ENCODE assay signal across 15 cellular contexts in the genomic region with DNA sequence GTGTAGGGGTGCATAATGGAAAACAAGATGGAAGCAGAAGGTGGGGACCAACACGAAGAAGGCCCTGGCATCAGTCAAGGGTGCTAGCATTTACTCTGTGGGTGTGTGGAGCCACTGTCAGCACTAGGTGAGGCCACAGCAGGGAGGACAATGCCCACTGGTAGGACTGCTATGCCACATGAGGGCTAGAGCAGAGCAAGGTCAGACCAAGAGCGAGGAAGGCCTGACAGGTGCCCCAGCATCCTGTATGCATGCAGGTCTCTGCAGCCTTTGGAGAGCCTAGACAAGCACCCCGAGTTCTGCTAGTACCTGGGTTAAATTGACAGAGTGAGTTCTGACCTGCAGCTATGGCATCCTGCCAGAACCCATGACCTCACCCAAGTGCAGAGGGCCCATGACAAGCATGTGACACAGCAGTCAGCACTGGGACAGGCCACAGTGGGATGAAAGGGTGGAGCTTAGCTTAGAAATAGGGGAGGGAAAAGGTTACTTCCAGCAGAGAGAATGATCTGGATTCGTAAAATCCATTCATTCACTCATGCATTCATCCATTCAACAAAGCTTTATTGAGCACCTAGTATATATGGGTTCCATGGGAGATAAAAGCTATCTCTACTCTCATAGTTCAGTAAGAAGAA. TPM values are rescaled to one million over a fixed set of nuclear protein-coding genes. Genes with fewer than 3 reads are reported as not detected.
DNase-seq lines count a peak whose midpoint lies in the region; ATAC-seq, FAIRE-seq and TF ChIP-seq lines count a peak whose summit lies in the region.
"Had no signal": no experiment of that assay in that cellular context is flagged by ENCODE, and none has a peak within 500 bp of the region (broad histone marks: within the 10 kb centered on the region; RNA-seq: fewer than 3 reads in every experiment).

No MANE protein-coding gene starts in this region.

- H3K36me3 ChIP-seq in HCT116 (ENCODE audit: control insufficient read depth in 1 of 2, insufficient read depth in 2 of 2, low read length in 2 of 2): no peaks in the 10 kb centered on the region
- no peaks in the 10 kb centered on the region for H3K36me3 ChIP-seq in HepG2 (replicated peaks in 1 of 2; ENCODE audit: control insufficient read depth in 1 of 2, insufficient read depth in 2 of 2, low read length in 2 of 2)
- no peaks in the 10 kb centered on the region for H3K36me3 ChIP-seq in CD8-positive, alpha-beta T cell (ENCODE audit: insufficient read depth, low read length)
- H3K36me3 ChIP-seq: upper lobe of left lung had no signal

- peaks cover 49% of the 10 kb centered on the region for H3K4me1 Mint-ChIP-seq in CD14-positive monocyte
- peaks cover 21% of the 10 kb centered on the region for H3K4me1 Mint-ChIP-seq in activated CD8-positive, alpha-beta T cell treated with anti-CD3 and anti-CD28 coated beads for 36 hours (ENCODE audit: low read depth)
- no peaks in the 10 kb centered on the region for H3K4me1 Mint-ChIP-seq in chondrocyte (ENCODE audit: low read depth)
- H3K4me1 Mint-ChIP-seq in CD8-positive, alpha-beta T cell (ENCODE audit: low read depth): peaks cover 16% of the 10 kb centered on the region
- H3K4me1 Mint-ChIP-seq in WTC11: 0 out of 2 replicates have a peak, but pooled peaks cover 3% of the 10 kb centered on the region

- no peak overlapping the region for H3K4me3 ChIP-seq in HCT116 (replicated peaks in 1 of 2; ENCODE audit: low read depth in 1 of 2, low read length in 2 of 2)
- H3K4me3 ChIP-seq in HepG2 (replicated peaks in 1 of 3; ENCODE audit: insufficient read depth in 1 of 3, low read depth in 2 of 3, low read length in 3 of 3): no peak overlapping the region; a peak in 1 of 6 replicates
- H3K4me3 ChIP-seq in CD8-positive, alpha-beta T cell (ENCODE audit: low read depth, low read length): no peak overlapping the region
- H3K4me3 ChIP-seq: GM23248, upper lobe of left lung had no signal

- intact Hi-C loops in CD14-positive monocyte (cut with micrococcal nuclease): no loop called here
- intact Hi-C loops in HCT116 (cut with micrococcal nuclease): no loop called here
- intact Hi-C loops in activated CD8-positive, alpha-beta T cell treated with anti-CD3 and anti-CD28 coated beads for 36 hours (cut with micrococcal nuclease): no loop called here
- intact Hi-C loops in HepG2 (cut with micrococcal nuclease; ENCODE audit: unreplicated experiment): no loop called here
- intact Hi-C loops in CD8-positive, alpha-beta T cell (cut with DNase I, micrococcal nuclease): loop anchor here in 1 of 2 experiments (10.0 kb wide), 1 partner anchor 357 kb away; a partner anchor contains a TSS

- RAD21 ChIA-PET in HCT116 (lab: Charles Lee; ENCODE audit: low non-redundant PET in 1 of 2, low total read pairs in 2 of 2, uncharacterized antibody in 2 of 2, unreplicated experiment in 2 of 2): no interaction called here

- H3K79me2 ChIP-seq in HCT116 (ENCODE audit: insufficient read depth, low read length) (no peaks in the 10 kb centered on the region), HepG2 (ENCODE audit: insufficient read depth, low read length) (no peaks in the 10 kb centered on the region)

- H3K27ac ChIP-seq in HCT116 (ENCODE audit: low read depth, low read length) (no peak overlapping the region), HepG2 (ENCODE audit: extremely low read length, insufficient read depth, low read length) (no peak overlapping the region)
- no peak overlapping the region for H3K27ac ChIP-seq in CD8-positive, alpha-beta T cell (ENCODE audit: low read depth, low read length)
- H3K27ac ChIP-seq: epithelial cell of prostate, GM23248, upper lobe of left lung had no signal

- TF ChIP-seq EP300 in HepG2 (IDR thresholded peaks at IDR 0.05; ENCODE audit: low read depth in 2 of 2, low read length in 2 of 2): peak in 1 of 2 experiments; percentile 41; a peak in 1 of 4 replicates
- no peak for TF ChIP-seq EP300 in HepG2 (CRISPR knock-in tag; IDR thresholded peaks at IDR 0.05; ENCODE audit: borderline replicate concordance)

- FAIRE-seq in HepG2 (lab: Jason Lieb, UNC): peak; percentile 15
- FAIRE-seq: islet of Langerhans had no signal

- H3K4me1 ChIP-seq in HCT116 (ENCODE audit: control insufficient read depth in 1 of 2, insufficient read depth in 2 of 2, low read length in 2 of 2): peaks cover 0 to 12% of the 10 kb centered on the region in 2 experiments; a peak in 2 of 4 replicates
- H3K4me1 ChIP-seq in HepG2 (ENCODE audit: insufficient read depth, low read length): peaks cover 91% of the 10 kb centered on the region
- peaks cover 13% of the 10 kb centered on the region for H3K4me1 ChIP-seq in CD8-positive, alpha-beta T cell (ENCODE audit: insufficient read depth, low read length)

- no peaks in the 10 kb centered on the region for H3K27me3 ChIP-seq in HCT116 (ENCODE audit: insufficient read depth, low read length)
- H3K27me3 ChIP-seq in HepG2 (ENCODE audit: control insufficient read depth in 1 of 2, insufficient read depth in 2 of 2, low read length in 2 of 2): peaks cover 0 to 14% of the 10 kb centered on the region in 2 experiments; a peak in 4 of 5 replicates
- H3K27me3 ChIP-seq in CD8-positive, alpha-beta T cell (ENCODE audit: insufficient read depth, low read length): no peaks in the 10 kb centered on the region
- H3K27me3 ChIP-seq: upper lobe of left lung had no signal

- H3K4me3 Mint-ChIP-seq in CD14-positive monocyte (no peak overlapping the region), chondrocyte (ENCODE audit: unreplicated experiment) (no peak overlapping the region), WTC11 (no peak overlapping the region)
- no peak overlapping the region for H3K4me3 Mint-ChIP-seq in activated CD8-positive, alpha-beta T cell treated with anti-CD3 and anti-CD28 coated beads for 36 hours
- no peak overlapping the region for H3K4me3 Mint-ChIP-seq in CD8-positive, alpha-beta T cell
- H3K4me3 Mint-ChIP-seq: activated B cell treated with CpG ODN at 0.5 μM for 24 hours had no signal

- TF ChIP-seq RAD21 in HCT116 (IDR thresholded peaks at IDR 0.05; ENCODE audit: low read depth) (no peak), HepG2 (CRISPR knock-in tag; IDR thresholded peaks at IDR 0.05) (no peak)

- no peak for TF ChIP-seq CTCF in CD14-positive monocyte (IDR thresholded peaks at IDR 0.05)
- no peak for TF ChIP-seq CTCF in HCT116 (IDR thresholded peaks at IDR 0.05 in 2 of 3, conservative IDR thresholded peaks at IDR 0.05 in 1 of 3; ENCODE audit: borderline replicate concordance in 1 of 3, insufficient read depth in 1 of 3, low read depth in 2 of 3, low read length in 2 of 3)
- TF ChIP-seq CTCF in activated CD8-positive, alpha-beta T cell treated with anti-CD3 and anti-CD28 coated beads for 36 hours (IDR thresholded peaks at IDR 0.05): no peak
- no peak for TF ChIP-seq CTCF in HepG2 (CRISPR knock-in tag; IDR thresholded peaks at IDR 0.05)
- no peak for TF ChIP-seq CTCF in chondrocyte (IDR thresholded peaks at IDR 0.05)
- no peak for TF ChIP-seq CTCF in CD8-positive, alpha-beta T cell (IDR thresholded peaks at IDR 0.05)
- no peak for TF ChIP-seq CTCF in WTC11 (IDR thresholded peaks at IDR 0.05)

- H3K9me3 ChIP-seq in HCT116 (ENCODE audit: control insufficient read depth in 1 of 2, insufficient read depth in 1 of 2, low read depth in 1 of 2, low read length in 2 of 2) (no peaks in the 10 kb centered on the region), HepG2 (ENCODE audit: low read length) (no peaks in the 10 kb centered on the region)
- no peaks in the 10 kb centered on the region for H3K9me3 ChIP-seq in CD8-positive, alpha-beta T cell (ENCODE audit: low read length)
- H3K9me3 ChIP-seq: upper lobe of left lung had no signal

- ATAC-seq in HCT116 (peak; percentile 77), HepG2 (peak; percentile 78), WTC11 (no peak)
- ATAC-seq in activated CD8-positive, alpha-beta T cell treated with anti-CD3 and anti-CD28 coated beads for 36 hours: no peak
- ATAC-seq in CD8-positive, alpha-beta T cell: no peak

- H3K27me3 Mint-ChIP-seq in CD14-positive monocyte (ENCODE audit: low read depth in 3 of 3) (peaks cover 12 to 19% (median 13%) of the 10 kb centered on the region in 3 donors), chondrocyte (ENCODE audit: low read depth) (peaks cover 3% of the 10 kb centered on the region), WTC11 (ENCODE audit: low read depth) (no peaks in the 10 kb centered on the region; the same call in 1 of the 2 replicates)
- H3K27me3 Mint-ChIP-seq in activated CD8-positive, alpha-beta T cell treated with anti-CD3 and anti-CD28 coated beads for 36 hours: no peaks in the 10 kb centered on the region
- H3K27me3 Mint-ChIP-seq in CD8-positive, alpha-beta T cell (ENCODE audit: low read depth): no peaks in the 10 kb centered on the region

- H3K9me3 Mint-ChIP-seq in CD14-positive monocyte: peaks cover 0 to 6% (median 1%) of the 10 kb centered on the region in 7 donors
- peaks cover 5% of the 10 kb centered on the region for H3K9me3 Mint-ChIP-seq in activated CD8-positive, alpha-beta T cell treated with anti-CD3 and anti-CD28 coated beads for 36 hours
- no peaks in the 10 kb centered on the region for H3K9me3 Mint-ChIP-seq in chondrocyte (ENCODE audit: low read depth)
- no peaks in the 10 kb centered on the region for H3K9me3 Mint-ChIP-seq in CD8-positive, alpha-beta T cell
- no peaks in the 10 kb centered on the region for H3K9me3 Mint-ChIP-seq in WTC11
- H3K9me3 Mint-ChIP-seq: activated B cell treated with CpG ODN at 0.5 μM for 24 hours had no signal

- no peaks in the 10 kb centered on the region for H3K9me2 ChIP-seq in HCT116 (ENCODE audit: insufficient read depth)

- WGBS in HepG2 (ENCODE audit: low lambda C conversion rate): 25% methylated on average over 2 of the region's 4 CpGs

- TF ChIP-seq POLR2A in HCT116 (IDR thresholded peaks at IDR 0.05; ENCODE audit: borderline replicate concordance, extremely low read depth, insufficient read depth, insufficient read length) (no peak), HepG2 (IDR thresholded peaks at IDR 0.05; ENCODE audit: insufficient read depth in 1 of 2, low read depth in 2 of 2, low read length in 2 of 2) (no peak)

- H3K36me3 Mint-ChIP-seq in CD14-positive monocyte (peaks cover 4 to 28% of the 10 kb centered on the region in 2 donors), chondrocyte (ENCODE audit: low read depth) (no peaks in the 10 kb centered on the region), WTC11 (no peaks in the 10 kb centered on the region)
- H3K36me3 Mint-ChIP-seq in activated CD8-positive, alpha-beta T cell treated with anti-CD3 and anti-CD28 coated beads for 36 hours (ENCODE audit: low read depth): peaks cover 7% of the 10 kb centered on the region
- no peaks in the 10 kb centered on the region for H3K36me3 Mint-ChIP-seq in CD8-positive, alpha-beta T cell

- POLR2A ChIA-PET in HCT116 (lab: Charles Lee): no interaction called here
- POLR2A ChIA-PET in activated CD8-positive, alpha-beta T cell treated with anti-CD3 and anti-CD28 coated beads for 36 hours (lab: Charles Lee): interaction anchor here (1.0 to 1.8 kb wide), 2 partner anchors 10 to 11 kb away, joined by 4 to 9 read pairs; no protein-coding TSS in a partner anchor
- POLR2A ChIA-PET in HepG2 (lab: Yijun Ruan, JAX): interaction anchor here (0.6 to 2.3 kb wide), 4 partner anchors 10 to 58 kb away, joined by 3 to 7 read pairs (median 4); no protein-coding TSS in a partner anchor
- POLR2A ChIA-PET in CD8-positive, alpha-beta T cell (lab: Charles Lee): no interaction called here
- POLR2A ChIA-PET in WTC11 (lab: Charles Lee): no interaction called here

- no peak overlapping the region for H3K9ac ChIP-seq in HCT116 (ENCODE audit: low read length)
- H3K9ac ChIP-seq in HepG2 (ENCODE audit: insufficient read depth, low read depth, low read length): no peak overlapping the region
- H3K9ac ChIP-seq: GM23248 had no signal

- no peak overlapping the region for H2AFZ ChIP-seq in HCT116 (ENCODE audit: low read depth, low read length, poor library complexity, severe bottlenecking)
- H2AFZ ChIP-seq in HepG2 (ENCODE audit: low read length): no peak overlapping the region
- H2AFZ ChIP-seq: GM23248 had no signal

- H4K20me1 ChIP-seq in HCT116 (ENCODE audit: insufficient read depth) (no peaks in the 10 kb centered on the region), HepG2 (ENCODE audit: insufficient read depth, low read length) (no peaks in the 10 kb centered on the region)

- in situ Hi-C loops in HepG2 (cut with HindIII; ENCODE audit: extremely low pct_ligation_motif_present, low pct_unique_long_range_greater_than_20kb): no loop called here

- H3K27ac Mint-ChIP-seq in CD14-positive monocyte (peak overlapping the region in 5 of 7 donors; percentile 14 to 79 (median 61)), chondrocyte (ENCODE audit: unreplicated experiment) (no peak overlapping the region), WTC11 (no peak overlapping the region)
- no peak overlapping the region for H3K27ac Mint-ChIP-seq in activated CD8-positive, alpha-beta T cell treated with anti-CD3 and anti-CD28 coated beads for 36 hours
- H3K27ac Mint-ChIP-seq in CD8-positive, alpha-beta T cell: no peak overlapping the region
- H3K27ac Mint-ChIP-seq: activated B cell treated with CpG ODN at 0.5 μM for 24 hours had no signal

- BruUV-seq in HCT116 (replicated peaks; lab: Mats Ljungman, UMichigan) (no TSS peak), HepG2 (replicated peaks; lab: Mats Ljungman, UMichigan) (no TSS peak)

- DNase-seq in CD14-positive monocyte (ENCODE audit: low spot score) (peak; percentile 88), HCT116 (ENCODE audit: low read depth, low spot score) (no peak), HepG2 (ENCODE audit: low spot score) (peak; percentile 77), chondrocyte (ENCODE audit: low spot score) (no peak), kidney glomerular epithelial cell (lab: John Stamatoyannopoulos, UW) (no peak), WTC11 (ENCODE audit: low spot score) (no peak)
- DNase-seq in activated CD8-positive, alpha-beta T cell treated with anti-CD3 and anti-CD28 coated beads for 36 hours: peak; percentile 58
- no peak for DNase-seq in CD8-positive, alpha-beta T cell
- DNase-seq: activated B cell treated with CpG ODN at 0.5 μM for 24 hours, GM23248, NCI-H1092 had no signal

- H3K4me2 ChIP-seq in HCT116 (ENCODE audit: low read length) (peak overlapping the region; percentile 6; the same call in 1 of the 2 replicates), HepG2 (ENCODE audit: low read depth, low read length) (peak overlapping the region; percentile 37; the same call in 1 of the 2 replicates)

- CTCF ChIA-PET in HCT116 (lab: Charles Lee) (no interaction called here), HepG2 (lab: Yijun Ruan, JAX; ENCODE audit: low intra/inter-chr PET ratio, low total read pairs) (no interaction called here), WTC11 (lab: Charles Lee) (interaction anchor here (1.7 to 3.4 kb wide), 2 partner anchors 83 to 111 kb away, joined by 3 to 10 read pairs; a partner anchor contains a TSS)
- CTCF ChIA-PET in activated CD8-positive, alpha-beta T cell treated with anti-CD3 and anti-CD28 coated beads for 36 hours (lab: Charles Lee): interaction anchor here (0.8 kb wide), 1 partner anchor 11 kb away, joined by 4 read pairs; no protein-coding TSS in a partner anchor
- CTCF ChIA-PET in CD8-positive, alpha-beta T cell (lab: Charles Lee): no interaction called here

RNA-seq across cellular contexts. Expression of a gene that starts 9.0 kb away (rescaled TPM):
- polyA plus RNA-seq in CD14-positive monocyte (under 1 TPM; 0.11 to 0.38 TPM), HepG2 (2011; rRNA removed) (13.3 and 21.0 TPM in 2 replicates)
- total RNA-seq in HCT116 (2021; ENCODE audit: unreplicated experiment) (3.0 TPM), HepG2 (2016; rRNA removed; fragmentation: Illumina TruSeq; extraction: Trizol) (1.9 and 4.6 TPM in 2 replicates), chondrocyte (15.2 to 19.8 TPM (median 16.8 TPM) in 3 replicates), WTC11 (2021) (2.5 to 3.3 TPM (median 3.0 TPM) in 3 replicates)
- 2.1 and 2.3 TPM in 2 replicates for polyA plus RNA-seq in HCT116 (2012)
- total RNA-seq in activated CD8-positive, alpha-beta T cell treated with anti-CD3 and anti-CD28 coated beads for 36 hours: 10 to 100 TPM; 28.3 to 33.3 TPM
- total RNA-seq in HepG2 (2016; cell fraction: cytosol; rRNA removed; fragmentation: Illumina TruSeq; extraction: Trizol; ENCODE audit: low read depth): 0.71 and 1.2 TPM in 2 replicates
- 1.8 and 4.9 TPM in 2 replicates for total RNA-seq in HepG2 (2016; cell fraction: insoluble cytoplasmic fraction; rRNA removed; fragmentation: Illumina TruSeq; extraction: Trizol)
- 1.3 and 2.0 TPM in 2 replicates for total RNA-seq in HepG2 (2016; cell fraction: membrane; rRNA removed; fragmentation: Illumina TruSeq; extraction: Trizol)
- 7.8 and 7.9 TPM in 2 replicates for total RNA-seq in HepG2 (2016; cell fraction: nucleus; rRNA removed; fragmentation: Illumina TruSeq; extraction: Trizol)
- 10.4 and 15.2 TPM in 2 replicates for polyA plus RNA-seq in HepG2 (2011; cell fraction: cytosol; rRNA removed)
- 23.0 and 27.9 TPM in 2 replicates for polyA plus RNA-seq in HepG2 (2011; cell fraction: nucleus; rRNA removed)
- polyA plus RNA-seq in HepG2 (2012): 5.3 and 17.7 TPM in 2 replicates
- 0.42 and 0.62 TPM in 2 replicates for polyA plus RNA-seq in HepG2 (2016; cell fraction: cytosol; fragmentation: Illumina TruSeq; extraction: Trizol; ENCODE audit: low read depth)
- polyA plus RNA-seq in HepG2 (2016; cell fraction: insoluble cytoplasmic fraction; fragmentation: Illumina TruSeq; extraction: Trizol; ENCODE audit: low read depth): 1.8 and 2.7 TPM in 2 replicates
- polyA plus RNA-seq in HepG2 (2016; cell fraction: membrane; fragmentation: Illumina TruSeq; extraction: Trizol; ENCODE audit: low read depth): 0.71 and 1.0 TPM in 2 replicates
- 14.8 and 15.3 TPM in 2 replicates for polyA plus RNA-seq in HepG2 (2016; cell fraction: nucleus; fragmentation: Illumina TruSeq; extraction: Trizol; ENCODE audit: insufficient read depth, low read depth)
- 1.1 and 12.0 TPM in 2 replicates for polyA minus RNA-seq in HepG2 (2011; rRNA and poly(A)+ RNA removed; ENCODE audit: low replicate concordance)
- polyA minus RNA-seq in HepG2 (2011; cell fraction: cytosol; rRNA and poly(A)+ RNA removed): 11.0 and 19.9 TPM in 2 replicates
- 7.9 and 15.2 TPM in 2 replicates for polyA minus RNA-seq in HepG2 (2011; cell fraction: nucleus; rRNA and poly(A)+ RNA removed)
- total RNA-seq in CD8-positive, alpha-beta T cell: 1 to 10 TPM; 5.6 to 5.8 TPM
- total RNA-seq: OCI-LY7 had no signal

Comparison
In these comparisons a context has a peak if more than half of its experiments do, and no peak if none do; other contexts are left out.
1. DNase-seq: peak in CD14-positive monocyte (single experiment), activated CD8-positive, alpha-beta T cell treated with anti-CD3 and anti-CD28 coated beads for 36 hours (single experiment) and HepG2 (single experiment); none in HCT116 (single experiment), chondrocyte (single experiment), CD8-positive, alpha-beta T cell (0 of 7), kidney glomerular epithelial cell (single experiment) and WTC11 (single experiment).
2. H3K27ac Mint-ChIP-seq: peak in CD14-positive monocyte (5 of 7); none in activated CD8-positive, alpha-beta T cell treated with anti-CD3 and anti-CD28 coated beads for 36 hours (single experiment), chondrocyte (single experiment), CD8-positive, alpha-beta T cell (single experiment) and WTC11 (single experiment).
3. ATAC-seq: peak in HCT116 (single experiment) and HepG2 (single experiment); none in activated CD8-positive, alpha-beta T cell treated with anti-CD3 and anti-CD28 coated beads for 36 hours (single experiment), CD8-positive, alpha-beta T cell (single experiment) and WTC11 (single experiment).
4. CTCF ChIA-PET loops: an anchor here in activated CD8-positive, alpha-beta T cell treated with anti-CD3 and anti-CD28 coated beads for 36 hours (0.8 kb wide) and WTC11 (1.7 to 3.4 kb wide); none called in HCT116, HepG2 and CD8-positive, alpha-beta T cell.
5. POLR2A ChIA-PET loops: an anchor here in activated CD8-positive, alpha-beta T cell treated with anti-CD3 and anti-CD28 coated beads for 36 hours (1.0 to 1.8 kb wide) and HepG2 (0.6 to 2.3 kb wide); none called in HCT116, CD8-positive, alpha-beta T cell and WTC11.